In the genomic region with DNA sequence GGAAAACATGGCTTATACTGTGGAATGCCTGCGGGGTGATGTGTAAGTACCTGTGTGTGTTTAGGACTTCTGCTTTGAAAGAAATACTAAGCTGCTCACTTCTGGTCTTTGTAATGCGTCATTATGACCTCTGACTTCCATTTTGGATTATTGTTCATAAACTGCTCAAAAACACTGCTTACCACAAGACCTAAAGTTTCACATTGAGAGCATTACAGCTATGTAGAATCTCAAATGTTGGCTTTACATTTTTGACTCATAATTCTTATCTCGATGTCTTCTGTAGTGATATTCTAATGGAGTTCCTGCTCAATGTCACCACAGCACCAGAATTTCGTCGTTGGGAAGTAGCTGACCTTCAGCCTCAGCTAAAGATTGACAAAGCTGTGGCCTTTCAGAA, we compare ENCODE assay signal across 38 cellular contexts. TPM values are rescaled to one million over a fixed set of nuclear protein-coding genes. Genes with fewer than 3 reads are reported as not detected.
"Had no signal": no experiment of that assay in that cellular context is flagged by ENCODE, and none has a peak within 500 bp of the region (broad histone marks: within the 10 kb centered on the region; RNA-seq: fewer than 3 reads in every experiment).

No MANE protein-coding gene starts in this region.

- H3K4me2 ChIP-seq: hepatocyte had no signal

- H3K9me3 ChIP-seq: ascending aorta, breast epithelium, colonic mucosa, esophagus squamous epithelium, gastroesophageal sphincter, heart right ventricle had no signal

- DNase-seq: activated B cell treated with CpG ODN at 0.5 μM for 24 hours; activated CD4-positive, alpha-beta T cell treated with anti-CD3 and anti-CD28 coated beads for 4 hours; activated CD4-positive, alpha-beta T cell treated with anti-CD3 and anti-CD28 coated beads, Interleukin-2, amount 10 ng/mL, durations not matched to agents 7 days and 5 days; activated CD4-positive, alpha-beta T cell treated with anti-CD3 and anti-CD28 coated beads, Interleukin-2, amount 50 U/mL, for 4 hours; activated CD8-positive, alpha-beta T cell treated with anti-CD3 and anti-CD28 coated beads, Interleukin-2, amount 10 ng/mL, durations not matched to agents 7 days and 5 days; activated gamma-delta T cell; activated naive CD4-positive, alpha-beta T cell; activated naive CD4-positive, alpha-beta T cell treated with anti-CD3 and anti-CD28 coated beads, Interleukin-2, amount 10 ng/mL, durations not matched to agents 7 days and 5 days; activated naive CD8-positive, alpha-beta T cell treated with anti-CD3 and anti-CD28 coated beads, Interleukin-2, amount 10 ng/mL, durations not matched to agents 7 days and 5 days; activated T-cell treated with anti-CD3 and anti-CD28 coated beads, Interleukin-2, amount 50 U/mL, for 4 hours; central memory CD4-positive, alpha-beta T cell; cerebellar nuclear complex; colonic mucosa; effector CD8-positive, alpha-beta T cell; esophagus squamous epithelium; foreskin melanocyte; heart right ventricle; T-helper 1 cell; T-helper 17 cell; T1000; WERI-Rb-1 had no signal

- H3K27me3 Mint-ChIP-seq: activated B cell treated with CpG ODN at 0.5 μM for 24 hours; activated CD4-positive, alpha-beta T cell treated with anti-CD3 and anti-CD28 coated beads, Interleukin-2, amount 10 ng/mL, durations not matched to agents 7 days and 5 days; activated naive CD4-positive, alpha-beta T cell treated with anti-CD3 and anti-CD28 coated beads, Interleukin-2, amount 10 ng/mL, durations not matched to agents 7 days and 5 days; activated naive CD8-positive, alpha-beta T cell treated with anti-CD3 and anti-CD28 coated beads, Interleukin-2, amount 10 ng/mL, durations not matched to agents 7 days and 5 days; brain; T-helper 17 cell had no signal

- H3K9me3 Mint-ChIP-seq: activated B cell treated with CpG ODN at 0.5 μM for 24 hours; activated CD4-positive, alpha-beta T cell treated with anti-CD3 and anti-CD28 coated beads, Interleukin-2, amount 10 ng/mL, durations not matched to agents 7 days and 5 days; activated naive CD4-positive, alpha-beta T cell treated with anti-CD3 and anti-CD28 coated beads, Interleukin-2, amount 10 ng/mL, durations not matched to agents 7 days and 5 days; activated naive CD4-positive, alpha-beta T cell treated with anti-CD3 and anti-CD28 coated beads, Interleukin-2, amount 50 U/mL, for 72 hours; activated naive CD8-positive, alpha-beta T cell treated with anti-CD3 and anti-CD28 coated beads, Interleukin-2, amount 10 ng/mL, durations not matched to agents 7 days and 5 days; activated T-cell treated with anti-CD3 and anti-CD28 coated beads, Interleukin-2, amount 50 U/mL, for 4 hours; brain; T-helper 2 cell treated with Interferon-gamma antibody and Interleukin-4, amounts not matched to agents 5 μg/mL and 100 μg/mL, for 36 hours had no signal

- H3K4me3 Mint-ChIP-seq: activated B cell treated with CpG ODN at 0.5 μM for 24 hours; activated CD4-positive, alpha-beta T cell treated with anti-CD3 and anti-CD28 coated beads, Interleukin-2, amount 10 ng/mL, durations not matched to agents 7 days and 5 days; activated CD8-positive, alpha-beta T cell treated with anti-CD3 and anti-CD28 coated beads, Interleukin-2, amount 10 ng/mL, durations not matched to agents 7 days and 5 days; activated naive CD4-positive, alpha-beta T cell treated with anti-CD3 and anti-CD28 coated beads, Interleukin-2, amount 10 ng/mL, durations not matched to agents 7 days and 5 days; activated naive CD8-positive, alpha-beta T cell treated with anti-CD3 and anti-CD28 coated beads, Interleukin-2, amount 10 ng/mL, durations not matched to agents 7 days and 5 days; activated T-cell treated with anti-CD3 and anti-CD28 coated beads, Interleukin-2, amount 50 U/mL, for 4 hours; brain; T-helper 17 cell; T-helper 2 cell treated with Interferon-gamma antibody and Interleukin-4, amounts not matched to agents 5 μg/mL and 100 μg/mL, for 36 hours had no signal

- H3K4me3 ChIP-seq: ascending aorta, breast epithelium, cardiac muscle cell, colonic mucosa, esophagus squamous epithelium, gastroesophageal sphincter, heart right ventricle, hepatocyte had no signal

- H3K27ac ChIP-seq: ascending aorta, breast epithelium, cardiac muscle cell, colonic mucosa, epithelial cell of prostate, esophagus squamous epithelium, gastroesophageal sphincter, hepatocyte, WERI-Rb-1 had no signal

- ATAC-seq: activated CD8-positive, alpha-beta T cell treated with anti-CD3 and anti-CD28 coated beads, Interleukin-2, amount 10 ng/mL, durations not matched to agents 7 days and 5 days; activated naive CD4-positive, alpha-beta T cell treated with anti-CD3 and anti-CD28 coated beads, Interleukin-2, amount 50 U/mL, for 72 hours; activated T-cell treated with anti-CD3 and anti-CD28 coated beads, Interleukin-2, amount 50 U/mL, for 4 hours; gastroesophageal sphincter; heart right ventricle; T-helper 17 cell had no signal

- H3K4me1 ChIP-seq: ascending aorta, breast epithelium, colonic mucosa had no signal

- H3K27ac Mint-ChIP-seq: activated B cell treated with CpG ODN at 0.5 μM for 24 hours; activated CD4-positive, alpha-beta T cell treated with anti-CD3 and anti-CD28 coated beads, Interleukin-2, amount 10 ng/mL, durations not matched to agents 7 days and 5 days; activated CD8-positive, alpha-beta T cell treated with anti-CD3 and anti-CD28 coated beads, Interleukin-2, amount 10 ng/mL, durations not matched to agents 7 days and 5 days; activated naive CD4-positive, alpha-beta T cell treated with anti-CD3 and anti-CD28 coated beads, Interleukin-2, amount 10 ng/mL, durations not matched to agents 7 days and 5 days; activated naive CD4-positive, alpha-beta T cell treated with anti-CD3 and anti-CD28 coated beads, Interleukin-2, amount 50 U/mL, for 72 hours; activated naive CD8-positive, alpha-beta T cell treated with anti-CD3 and anti-CD28 coated beads, Interleukin-2, amount 10 ng/mL, durations not matched to agents 7 days and 5 days; brain; T-helper 17 cell; T-helper 2 cell treated with Interferon-gamma antibody and Interleukin-4, amounts not matched to agents 5 μg/mL and 100 μg/mL, for 36 hours had no signal

- FAIRE-seq: endometrium, endothelial cell of umbilical vein had no signal

RNA-seq across cellular contexts. Expression of gene PDZD9, which starts 38.4 kb away (rescaled TPM):
- total RNA-seq: activated B cell treated with CpG ODN at 0.5 μM for 24 hours; activated CD4-positive, alpha-beta T cell treated with anti-CD3 and anti-CD28 coated beads, Interleukin-2, amount 10 ng/mL, durations not matched to agents 7 days and 5 days; activated CD8-positive, alpha-beta memory T cell treated with anti-CD3 and anti-CD28 coated beads for 36 hours; activated CD8-positive, alpha-beta T cell treated with anti-CD3 and anti-CD28 coated beads, Interleukin-2, amount 10 ng/mL, durations not matched to agents 7 days and 5 days; activated naive CD4-positive, alpha-beta T cell treated with anti-CD3 and anti-CD28 coated beads, Interleukin-2, amount 50 U/mL, for 72 hours; activated naive CD8-positive, alpha-beta T cell treated with anti-CD3 and anti-CD28 coated beads, Interleukin-2, amount 10 ng/mL, durations not matched to agents 7 days and 5 days; activated T-cell treated with anti-CD3 and anti-CD28 coated beads, Interleukin-2, amount 50 U/mL, for 4 hours; ascending aorta; breast epithelium; cardiac muscle cell; colonic mucosa; dermis microvascular lymphatic vessel endothelial cell; endothelial cell of umbilical vein; esophagus squamous epithelium; fibroblast of lung; fibroblast of villous mesenchyme; gastroesophageal sphincter; glomerular endothelial cell; heart right ventricle; hepatocyte; T-helper 17 cell had no signal
- polyA plus RNA-seq: endothelial cell of umbilical vein, esophagus, fibroblast of lung, heart right ventricle, hepatocyte had no signal
